Comparison of ENCODE assay signal across 16 cellular contexts in the genomic region with DNA sequence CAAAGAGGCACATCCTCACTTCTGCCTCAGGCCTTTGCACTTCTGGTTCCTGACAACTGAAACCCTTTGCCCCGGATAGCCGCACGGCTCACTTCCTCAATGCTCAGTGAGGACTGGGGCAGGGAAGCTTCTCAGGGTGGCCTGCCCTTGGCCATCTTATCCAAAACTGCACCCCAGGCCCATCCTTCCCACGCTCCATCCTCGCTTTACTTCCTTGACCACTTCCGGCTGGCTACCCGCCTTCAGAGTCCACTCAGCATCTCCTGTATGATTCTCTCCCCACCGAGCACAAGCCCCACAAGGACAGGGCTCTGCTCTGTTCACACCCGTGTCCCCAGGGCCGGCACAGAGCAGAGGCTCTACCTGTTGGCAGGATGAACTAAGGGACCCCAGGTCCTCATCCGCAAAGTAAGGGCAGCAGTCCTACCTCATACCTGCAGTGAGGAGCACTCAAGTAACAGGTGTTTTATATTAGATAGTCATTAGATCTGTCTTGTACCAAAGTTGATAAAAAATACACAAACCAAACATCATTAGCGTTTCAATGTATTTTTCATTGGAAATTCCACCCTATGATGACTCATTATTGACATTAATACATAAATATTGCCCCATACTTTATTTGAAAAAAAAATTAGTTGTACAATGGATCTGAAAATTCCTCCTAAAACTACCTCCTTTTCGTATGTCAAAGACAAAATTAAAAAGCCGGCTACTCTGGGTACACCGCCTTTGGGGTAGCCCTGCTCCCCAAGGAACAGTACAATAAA. TPM values are rescaled to one million over a fixed set of nuclear protein-coding genes. Genes with fewer than 3 reads are reported as not detected.
DNase-seq lines count a peak whose midpoint lies in the region; ATAC-seq, FAIRE-seq and TF ChIP-seq lines count a peak whose summit lies in the region.
"Had no signal": no experiment of that assay in that cellular context is flagged by ENCODE, and none has a peak within 500 bp of the region (broad histone marks: within the 10 kb centered on the region; RNA-seq: fewer than 3 reads in every experiment).

No MANE protein-coding gene starts in this region.

- DNase-seq in HepG2 (ENCODE audit: low spot score) (no peak), NAMALWA (ENCODE audit: low spot score) (no peak), NCI-H2227 treated with DMSO at 0.1 percent for 48 hours (lab: John Stamatoyannopoulos, UW) (no peak)
- no peak for DNase-seq in activated CD4-positive, alpha-beta T cell treated with anti-CD3 and anti-CD28 coated beads for 36 hours
- DNase-seq: activated naive CD8-positive, alpha-beta T cell treated with anti-CD3 and anti-CD28 coated beads, Interleukin-2, amount 50 U/mL, for 24 hours; EL; NCI-H1694 treated with DMSO at 0.1 percent for 48 hours; NCI-H748 treated with DMSO at 0.1 percent for 48 hours had no signal

- H3K27ac ChIP-seq in ACC112 (ENCODE audit: low read depth, low read length), result 0 out of 2 replicates have a peak overlapping the region, but pooled peaks have one; percentile 22
- H3K27ac ChIP-seq in OCI-LY3 (ENCODE audit: low read length), result no peak overlapping the region
- no peak overlapping the region for H3K27ac ChIP-seq in HepG2 (ENCODE audit: extremely low read length, insufficient read depth, low read length)
- H3K27ac ChIP-seq: SJSA1, vagina had no signal

- H3K36me3 Mint-ChIP-seq in activated CD4-positive, alpha-beta T cell treated with anti-CD3 and anti-CD28 coated beads for 36 hours (ENCODE audit: low read depth), result no peaks in the 10 kb centered on the region

- POLR2A ChIA-PET in HepG2 (lab: Yijun Ruan, JAX), result no interaction called here
- POLR2A ChIA-PET in activated CD4-positive, alpha-beta T cell treated with anti-CD3 and anti-CD28 coated beads for 36 hours (lab: Charles Lee), result no interaction called here

- no peaks in the 10 kb centered on the region for H3K9me3 Mint-ChIP-seq in activated CD4-positive, alpha-beta T cell treated with anti-CD3 and anti-CD28 coated beads for 36 hours (ENCODE audit: low read depth)
- H3K9me3 Mint-ChIP-seq: activated naive CD8-positive, alpha-beta T cell treated with anti-CD3 and anti-CD28 coated beads, Interleukin-2, amount 50 U/mL, for 24 hours had no signal

- 0 out of 2 replicates have a peak, but pooled peaks cover 3% of the 10 kb centered on the region for H4K20me1 ChIP-seq in OCI-LY3 (ENCODE audit: insufficient read depth, low read length)
- H4K20me1 ChIP-seq in HepG2 (ENCODE audit: insufficient read depth, low read length), result no peaks in the 10 kb centered on the region

- H3K4me2 ChIP-seq in OCI-LY3 (ENCODE audit: low read length), result 0 out of 2 replicates have a peak overlapping the region, but pooled peaks have one; percentile 59
- H3K4me2 ChIP-seq in HepG2 (ENCODE audit: low read depth, low read length), result no peak overlapping the region

- no peak overlapping the region for H3K27ac Mint-ChIP-seq in activated CD4-positive, alpha-beta T cell treated with anti-CD3 and anti-CD28 coated beads for 36 hours
- H3K27ac Mint-ChIP-seq: activated naive CD8-positive, alpha-beta T cell treated with anti-CD3 and anti-CD28 coated beads, Interleukin-2, amount 50 U/mL, for 24 hours had no signal

- WGBS in HepG2 (ENCODE audit: low lambda C conversion rate), result 96% methylated on average over 15 of the region's 15 CpGs

- H3K79me2 ChIP-seq in ACC112 (ENCODE audit: control insufficient read depth, insufficient read depth, low read length, unreplicated experiment), result peaks cover 70% of the 10 kb centered on the region
- peaks cover 8% of the 10 kb centered on the region; the same call in 1 of the 2 replicates for H3K79me2 ChIP-seq in OCI-LY3 (ENCODE audit: low read length)
- peaks cover 84% of the 10 kb centered on the region for H3K79me2 ChIP-seq in HepG2 (ENCODE audit: insufficient read depth, low read length)

- H3K27me3 ChIP-seq in ACC112 (ENCODE audit: insufficient read depth, low read length) (no peaks in the 10 kb centered on the region), OCI-LY3 (ENCODE audit: low read depth, low read length) (no peaks in the 10 kb centered on the region), HepG2 (ENCODE audit: control insufficient read depth in 1 of 2, insufficient read depth in 2 of 2, low read length in 2 of 2) (no peaks in the 10 kb centered on the region)
- H3K27me3 ChIP-seq: SJSA1, vagina had no signal

- in situ Hi-C loops in HepG2 (cut with HindIII; ENCODE audit: extremely low pct_ligation_motif_present, low pct_unique_long_range_greater_than_20kb), result no loop called here

- intact Hi-C loops in HepG2 (cut with micrococcal nuclease; ENCODE audit: unreplicated experiment), result no loop called here
- intact Hi-C loops in activated CD4-positive, alpha-beta T cell treated with anti-CD3 and anti-CD28 coated beads for 36 hours (cut with DNase I, micrococcal nuclease), result no loop called here

- ATAC-seq in GM19324 (IDR thresholded peaks at IDR 0.05; ENCODE audit: low FRiP score, unreplicated experiment) (peak; percentile 37), HepG2 (no peak), GM21737 (IDR thresholded peaks at IDR 0.05; ENCODE audit: unreplicated experiment) (no peak)
- ATAC-seq in activated CD4-positive, alpha-beta T cell treated with anti-CD3 and anti-CD28 coated beads for 36 hours, result no peak
- ATAC-seq: activated CD4-positive, CD25-positive, alpha-beta regulatory T cell treated with anti-CD3 and anti-CD28 coated beads, Interleukin-2, amount 50 U/mL, for 24 hours; activated naive CD8-positive, alpha-beta T cell treated with anti-CD3 and anti-CD28 coated beads, Interleukin-2, amount 50 U/mL, for 24 hours; HCT116 had no signal

- no peaks in the 10 kb centered on the region for H3K27me3 Mint-ChIP-seq in activated CD4-positive, alpha-beta T cell treated with anti-CD3 and anti-CD28 coated beads for 36 hours
- H3K27me3 Mint-ChIP-seq: activated naive CD8-positive, alpha-beta T cell treated with anti-CD3 and anti-CD28 coated beads, Interleukin-2, amount 50 U/mL, for 24 hours had no signal

- BruUV-seq in HepG2 (replicated peaks; lab: Mats Ljungman, UMichigan), result no TSS peak

- H3K9me3 ChIP-seq in OCI-LY3 (ENCODE audit: insufficient read depth, low read length) (no peaks in the 10 kb centered on the region), HepG2 (ENCODE audit: low read length) (no peaks in the 10 kb centered on the region)
- H3K9me3 ChIP-seq: SJSA1, vagina had no signal

- H3K9ac ChIP-seq in OCI-LY3 (ENCODE audit: low read length), result no peak overlapping the region
- no peak overlapping the region for H3K9ac ChIP-seq in HepG2 (ENCODE audit: insufficient read depth, low read depth, low read length)

- peaks cover 14% of the 10 kb centered on the region for H3K4me1 Mint-ChIP-seq in activated CD4-positive, alpha-beta T cell treated with anti-CD3 and anti-CD28 coated beads for 36 hours

- no peak for TF ChIP-seq RAD21 in HepG2 (CRISPR knock-in tag; IDR thresholded peaks at IDR 0.05)

- TF ChIP-seq CTCF in OCI-LY3 (IDR thresholded peaks at IDR 0.05; ENCODE audit: low read depth, low read length) (no peak), HepG2 (CRISPR knock-in tag; IDR thresholded peaks at IDR 0.05) (no peak)

- H2AFZ ChIP-seq in ACC112 (ENCODE audit: low read length, unreplicated experiment), result no peak overlapping the region
- no peak overlapping the region for H2AFZ ChIP-seq in OCI-LY3 (ENCODE audit: low read depth, low read length)
- no peak overlapping the region for H2AFZ ChIP-seq in HepG2 (ENCODE audit: low read length)

- no peak overlapping the region for H3K4me3 ChIP-seq in ACC112 (ENCODE audit: low read depth, low read length)
- no peak overlapping the region for H3K4me3 ChIP-seq in OCI-LY3 (ENCODE audit: low read length)
- no peak overlapping the region for H3K4me3 ChIP-seq in HepG2 (replicated peaks in 1 of 3; ENCODE audit: insufficient read depth in 1 of 3, low read depth in 2 of 3, low read length in 3 of 3)
- H3K4me3 ChIP-seq: SJSA1, vagina had no signal

- H3K4me3 Mint-ChIP-seq in activated CD4-positive, alpha-beta T cell treated with anti-CD3 and anti-CD28 coated beads for 36 hours, result no peak overlapping the region
- H3K4me3 Mint-ChIP-seq: activated naive CD8-positive, alpha-beta T cell treated with anti-CD3 and anti-CD28 coated beads, Interleukin-2, amount 50 U/mL, for 24 hours had no signal

- H3K36me3 ChIP-seq in ACC112 (ENCODE audit: insufficient read depth, low read length), result no peaks in the 10 kb centered on the region
- H3K36me3 ChIP-seq in OCI-LY3 (replicated peaks; ENCODE audit: low read depth, low read length), result no peaks in the 10 kb centered on the region
- 0 out of 5 replicates have a peak, but pooled peaks cover 0 to 4% of the 10 kb centered on the region in 2 experiments for H3K36me3 ChIP-seq in HepG2 (replicated peaks in 1 of 2; ENCODE audit: control insufficient read depth in 1 of 2, insufficient read depth in 2 of 2, low read length in 2 of 2)
- H3K36me3 ChIP-seq: vagina had no signal

- TF ChIP-seq EP300 in HepG2 (IDR thresholded peaks at IDR 0.05; ENCODE audit: low read depth in 2 of 2, low read length in 2 of 2) (no peak), HepG2 (CRISPR knock-in tag; IDR thresholded peaks at IDR 0.05; ENCODE audit: borderline replicate concordance) (no peak)

- H3K4me1 ChIP-seq in ACC112 (ENCODE audit: control insufficient read depth, insufficient read depth, low read length, unreplicated experiment) (peaks cover 52% of the 10 kb centered on the region), OCI-LY3 (ENCODE audit: low read length) (peaks cover 20% of the 10 kb centered on the region), HepG2 (ENCODE audit: insufficient read depth, low read length) (peaks cover 82% of the 10 kb centered on the region)

- TF ChIP-seq POLR2A in HepG2 (IDR thresholded peaks at IDR 0.05; ENCODE audit: insufficient read depth in 1 of 2, low read depth in 2 of 2, low read length in 2 of 2), result no peak

- FAIRE-seq in HepG2 (lab: Jason Lieb, UNC), result no peak

- CTCF ChIA-PET in HepG2 (lab: Yijun Ruan, JAX; ENCODE audit: low intra/inter-chr PET ratio, low total read pairs), result no interaction called here
- CTCF ChIA-PET in activated CD4-positive, alpha-beta T cell treated with anti-CD3 and anti-CD28 coated beads for 36 hours (lab: Charles Lee), result no interaction called here

RNA-seq across cellular contexts. Expression of a gene that starts 35.0 kb away (rescaled TPM):
- total RNA-seq in HepG2 (2016; rRNA removed; fragmentation: Illumina TruSeq; extraction: Trizol), result 16.2 and 23.3 TPM in 2 replicates
- 7.2 and 7.5 TPM in 2 replicates for total RNA-seq in HepG2 (2016; cell fraction: cytosol; rRNA removed; fragmentation: Illumina TruSeq; extraction: Trizol; ENCODE audit: low read depth)
- total RNA-seq in HepG2 (2016; cell fraction: insoluble cytoplasmic fraction; rRNA removed; fragmentation: Illumina TruSeq; extraction: Trizol), result 16.1 and 17.2 TPM in 2 replicates
- 26.9 and 27.9 TPM in 2 replicates for total RNA-seq in HepG2 (2016; cell fraction: membrane; rRNA removed; fragmentation: Illumina TruSeq; extraction: Trizol)
- 14.4 and 16.2 TPM in 2 replicates for total RNA-seq in HepG2 (2016; cell fraction: nucleus; rRNA removed; fragmentation: Illumina TruSeq; extraction: Trizol)
- 50.9 and 68.0 TPM in 2 replicates for polyA plus RNA-seq in HepG2 (2011; rRNA removed)
- polyA plus RNA-seq in HepG2 (2011; cell fraction: cytosol; rRNA removed), result 45.6 and 47.6 TPM in 2 replicates
- polyA plus RNA-seq in HepG2 (2011; cell fraction: nucleus; rRNA removed), result 34.2 and 39.3 TPM in 2 replicates
- 39.2 and 40.4 TPM in 2 replicates for polyA plus RNA-seq in HepG2 (2012)
- polyA plus RNA-seq in HepG2 (2016; cell fraction: cytosol; fragmentation: Illumina TruSeq; extraction: Trizol; ENCODE audit: low read depth), result 11.0 and 12.4 TPM in 2 replicates
- 33.6 and 42.6 TPM in 2 replicates for polyA plus RNA-seq in HepG2 (2016; cell fraction: insoluble cytoplasmic fraction; fragmentation: Illumina TruSeq; extraction: Trizol; ENCODE audit: low read depth)
- 39.2 and 40.8 TPM in 2 replicates for polyA plus RNA-seq in HepG2 (2016; cell fraction: membrane; fragmentation: Illumina TruSeq; extraction: Trizol; ENCODE audit: low read depth)
- polyA plus RNA-seq in HepG2 (2016; cell fraction: nucleus; fragmentation: Illumina TruSeq; extraction: Trizol; ENCODE audit: insufficient read depth, low read depth), result 26.9 and 29.3 TPM in 2 replicates
- 54.6 and 166 TPM in 2 replicates for polyA minus RNA-seq in HepG2 (2011; rRNA and poly(A)+ RNA removed; ENCODE audit: low replicate concordance)
- 37.4 and 48.5 TPM in 2 replicates for polyA minus RNA-seq in HepG2 (2011; cell fraction: cytosol; rRNA and poly(A)+ RNA removed)
- 30.9 and 39.8 TPM in 2 replicates for polyA minus RNA-seq in HepG2 (2011; cell fraction: nucleus; rRNA and poly(A)+ RNA removed)
- total RNA-seq in activated CD4-positive, alpha-beta T cell treated with anti-CD3 and anti-CD28 coated beads for 36 hours, result 10 to 100 TPM; 19.5 to 22.6 TPM
